Comparison of ENCODE assay signal across 12 cellular contexts in the genomic region with DNA sequence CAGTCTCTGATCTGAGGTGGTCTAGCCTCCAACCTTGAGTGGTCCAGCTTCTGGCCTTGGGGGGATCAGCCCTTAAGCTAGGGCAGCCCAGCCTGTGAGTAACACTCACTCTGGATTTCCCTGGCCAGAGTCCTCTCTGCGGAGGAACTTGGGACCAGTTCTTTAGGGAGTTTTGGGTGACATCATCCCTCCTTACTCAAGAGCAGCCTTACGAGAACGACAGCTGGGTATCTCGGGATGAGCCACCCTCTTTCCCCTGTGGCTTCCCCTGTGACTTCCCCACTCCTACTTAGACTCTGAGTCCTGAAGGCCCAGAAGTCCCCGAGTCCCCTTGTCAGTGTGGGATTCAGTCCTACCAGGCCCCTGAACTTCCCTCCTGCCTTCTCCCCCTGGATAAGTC. TPM values are rescaled to one million over a fixed set of nuclear protein-coding genes. Genes with fewer than 3 reads are reported as not detected.
DNase-seq lines count a peak whose midpoint lies in the region; ATAC-seq and TF ChIP-seq lines count a peak whose summit lies in the region.
"Had no signal": no experiment of that assay in that cellular context is flagged by ENCODE, and none has a peak within 500 bp of the region (broad histone marks: within the 10 kb centered on the region; RNA-seq: fewer than 3 reads in every experiment).

No MANE protein-coding gene starts in this region.

- no peak overlapping the region for H3K4me3 Mint-ChIP-seq in T-cell
- H3K4me3 Mint-ChIP-seq: GM23338; T-helper 1 cell treated with Interleukin-12 subunit alpha and Interleukin-12 subunit beta and Interleukin-4 antibody, amounts not matched to agents 30 μg/mL and 1 μg/mL, for 36 hours had no signal

- CTCF ChIA-PET in HEK293T (lab: Yijun Ruan, JAX): no interaction called here
- CTCF ChIA-PET in T-cell (lab: Charles Lee): interaction anchor here in 1 of 2 donors (0.6 kb wide), 1 partner anchor 125 kb away, joined by 3 read pairs; no protein-coding TSS in a partner anchor

- H3K27ac Mint-ChIP-seq in T-cell: no peak overlapping the region
- H3K27ac Mint-ChIP-seq: GM23338; T-helper 1 cell treated with Interleukin-12 subunit alpha and Interleukin-12 subunit beta and Interleukin-4 antibody, amounts not matched to agents 30 μg/mL and 1 μg/mL, for 36 hours had no signal

- POLR2A ChIA-PET in HEK293T (lab: Yijun Ruan, JAX): interaction anchor here (1.5 kb wide), 1 partner anchor 9 kb away, joined by 6 read pairs; no protein-coding TSS in a partner anchor
- POLR2A ChIA-PET in T-cell (lab: Charles Lee): no interaction called here

- DNase-seq in Right ventricle myocardium inferior (ENCODE audit: missing footprints) (peak; percentile 44), cardiac septum (ENCODE audit: low spot score) (no peak), dermis blood vessel endothelial cell (peak; percentile 35), mucosa of descending colon (peak in 2 of 3 donors; percentile 22 to 39), HEK293T (ENCODE audit: extremely low spot score) (no peak), T-cell (no peak), NK-92 (lab: John Stamatoyannopoulos, UW; ENCODE audit: unreplicated experiment) (no peak), SHP77 (lab: John Stamatoyannopoulos, UW) (no peak)
- DNase-seq: activated effector memory CD4-positive, alpha-beta T cell treated with Interleukin-2 at 50 U/mL for 16 hours; NCI-H2227 treated with DMSO at 0.1 percent for 48 hours had no signal

- intact Hi-C loops in Right ventricle myocardium inferior (cut with DNase I) (no loop called here), cardiac septum (cut with DNase I) (no loop called here), mucosa of descending colon (cut with DNase I, micrococcal nuclease) (no loop called here)

- no peaks in the 10 kb centered on the region for H3K4me1 ChIP-seq in mucosa of descending colon (ENCODE audit: low read depth)

- H3K4me3 ChIP-seq in mucosa of descending colon: no peak overlapping the region
- H3K4me3 ChIP-seq: GM23338 had no signal

- ATAC-seq in Right ventricle myocardium inferior (peak; percentile 64), mucosa of descending colon (peak; percentile 32), T-cell (replicated peaks in 1 of 4) (no peak)
- ATAC-seq: GM23338 had no signal

- no peaks in the 10 kb centered on the region for H3K9me3 ChIP-seq in mucosa of descending colon

- peaks cover 6% of the 10 kb centered on the region in 2 donors for H3K27me3 Mint-ChIP-seq in T-cell

- TF ChIP-seq CTCF in mucosa of descending colon (IDR thresholded peaks at IDR 0.05): no peak

- no peaks in the 10 kb centered on the region for H3K36me3 Mint-ChIP-seq in T-cell

- H3K36me3 ChIP-seq in mucosa of descending colon (ENCODE audit: low read depth): no peaks in the 10 kb centered on the region

- peaks cover 7 to 9% (median 9%) of the 10 kb centered on the region in 3 donors for H3K4me1 Mint-ChIP-seq in T-cell

- no peaks in the 10 kb centered on the region for H3K9me3 Mint-ChIP-seq in T-cell
- H3K9me3 Mint-ChIP-seq: GM23338; T-helper 1 cell treated with Interleukin-12 subunit alpha and Interleukin-12 subunit beta and Interleukin-4 antibody, amounts not matched to agents 30 μg/mL and 1 μg/mL, for 36 hours had no signal

TF ChIP-seq in HEK293T, 16 proteins besides CTCF, POLR2A, EP300 and RAD21:
- TF ChIP-seq ELF4 (IDR thresholded peaks at IDR 0.05) (no peak), BHLHE40 (IDR thresholded peaks at IDR 0.05; ENCODE audit: borderline replicate concordance) (no peak), SUZ12 (IDR thresholded peaks at IDR 0.05) (no peak), FOXK2 (IDR thresholded peaks at IDR 0.05) (no peak), L3MBTL2 (conservative IDR thresholded peaks at IDR 0.05) (no peak), ARNT (IDR thresholded peaks at IDR 0.05) (no peak), TARDBP (IDR thresholded peaks at IDR 0.05) (no peak), ZNF384 (IDR thresholded peaks at IDR 0.05) (no peak), SP1 (IDR thresholded peaks at IDR 0.05) (no peak), HDGF (IDR thresholded peaks at IDR 0.05; ENCODE audit: borderline replicate concordance) (no peak), CTBP1 (IDR thresholded peaks at IDR 0.05; ENCODE audit: borderline replicate concordance) (no peak), FOXM1 (IDR thresholded peaks at IDR 0.05; ENCODE audit: borderline replicate concordance) (no peak), LEF1 (IDR thresholded peaks at IDR 0.05; ENCODE audit: borderline replicate concordance) (no peak), FOXA1 (IDR thresholded peaks at IDR 0.05) (no peak), NFRKB (IDR thresholded peaks at IDR 0.05) (no peak)
- TF ChIP-seq, protein P1, sequence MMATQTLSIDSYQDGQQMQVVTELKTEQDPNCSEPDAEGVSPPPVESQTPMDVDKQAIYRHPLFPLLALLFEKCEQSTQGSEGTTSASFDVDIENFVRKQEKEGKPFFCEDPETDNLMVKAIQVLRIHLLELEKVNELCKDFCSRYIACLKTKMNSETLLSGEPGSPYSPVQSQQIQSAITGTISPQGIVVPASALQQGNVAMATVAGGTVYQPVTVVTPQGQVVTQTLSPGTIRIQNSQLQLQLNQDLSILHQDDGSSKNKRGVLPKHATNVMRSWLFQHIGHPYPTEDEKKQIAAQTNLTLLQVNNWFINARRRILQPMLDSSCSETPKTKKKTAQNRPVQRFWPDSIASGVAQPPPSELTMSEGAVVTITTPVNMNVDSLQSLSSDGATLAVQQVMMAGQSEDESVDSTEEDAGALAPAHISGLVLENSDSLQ (IDR thresholded peaks at IDR 0.05): no peak

RNA-seq across cellular contexts. Expression of a gene that starts 10.2 kb away (rescaled TPM):
- total RNA-seq in Right ventricle myocardium inferior (66.3 TPM), cardiac septum (54.8 TPM), dermis blood vessel endothelial cell (415 and 872 TPM in 2 replicates), mucosa of descending colon (10 to 100 TPM; 26.8 to 57.1 (median 48.1) TPM), T-cell (10 to 100 TPM; 13.6 to 53.3 (median 44.9) TPM)

Comparison
In these comparisons a context has a peak if more than half of its experiments do, and no peak if none do; other contexts are left out.
1. DNase-seq: peak in Right ventricle myocardium inferior (single experiment), dermis blood vessel endothelial cell (single experiment) and mucosa of descending colon (2 of 3); none in cardiac septum (single experiment), HEK293T (single experiment), T-cell (0 of 34), NK-92 (single experiment) and SHP77 (0 of 2).
2. ATAC-seq: peak in Right ventricle myocardium inferior (single experiment) and mucosa of descending colon (single experiment); none in T-cell (0 of 4).